In the genomic region with DNA sequence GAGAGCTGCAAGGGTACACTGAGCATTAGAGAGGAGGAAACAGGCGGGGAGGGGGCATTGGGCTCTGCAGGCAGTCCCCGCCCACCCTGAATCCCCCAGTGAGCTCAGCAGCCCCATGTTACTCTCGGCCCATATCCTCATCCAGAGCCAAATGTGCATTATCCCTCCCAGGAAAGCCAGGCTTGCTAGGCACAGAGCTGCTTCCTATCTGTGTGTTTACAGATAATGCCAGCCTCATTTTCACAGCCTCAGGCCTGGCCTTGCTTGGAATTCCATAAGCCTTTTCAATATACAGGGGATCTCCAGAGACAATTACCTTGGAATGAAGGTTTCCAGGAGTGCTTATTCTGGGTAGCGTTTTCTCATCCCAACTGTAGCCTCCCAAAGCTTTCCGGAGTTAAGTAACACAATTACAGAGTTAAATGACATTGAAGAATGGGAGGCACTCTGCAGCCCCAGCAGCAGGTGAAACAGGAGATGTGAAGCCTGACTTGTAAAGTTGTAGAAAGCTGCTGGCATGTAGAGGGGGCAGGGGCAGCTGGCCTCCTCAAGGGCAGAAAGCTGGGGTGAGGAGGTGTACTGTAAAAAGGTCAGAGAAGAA, we compare ENCODE assay signal across 18 cellular contexts.
"Had no signal": no experiment of that assay in that cellular context is flagged by ENCODE, and none has a peak within 500 bp of the region (broad histone marks: within the 10 kb centered on the region; RNA-seq: fewer than 3 reads in every experiment).

No MANE protein-coding gene starts in this region.

- H3K27ac Mint-ChIP-seq: naive thymus-derived CD4-positive, alpha-beta T cell; progenitor cell of endocrine pancreas had no signal

- H3K36me3 Mint-ChIP-seq: naive thymus-derived CD4-positive, alpha-beta T cell had no signal

- H3K27me3 ChIP-seq: ovary had no signal

- H3K9me3 Mint-ChIP-seq: naive thymus-derived CD4-positive, alpha-beta T cell; neural crest cell had no signal

- ATAC-seq: heart left ventricle; left lung; lower lobe of right lung; naive thymus-derived CD4-positive, alpha-beta T cell; right cardiac atrium had no signal

- H3K9me3 ChIP-seq: heart left ventricle, left lung, lower lobe of right lung, ovary had no signal

- H3K36me3 ChIP-seq: heart left ventricle, left lung, lower lobe of right lung, ovary had no signal

- DNase-seq: effector CD4-positive, alpha-beta T cell; foreskin melanocyte; heart left ventricle; islet precursor cell; left lung; lower lobe of right lung; mesenchymal stem cell; naive thymus-derived CD4-positive, alpha-beta T cell; nucleus accumbens; ovary; right cardiac atrium; small intestine; stimulated activated CD4-positive, alpha-beta T cell treated with anti-CD3 and anti-CD28 coated beads, Interleukin-12 subunit alpha, Interleukin-12 subunit beta, amount 100 ng/mL, for 4 hours; stimulated activated naive CD4-positive, alpha-beta T cell treated with Interleukin-2 at 50 U/mL for 16 hours; trophoblast cell had no signal

- H3K4me3 ChIP-seq: coronary artery, heart left ventricle, left lung, lower lobe of right lung, ovary had no signal

- H3K27ac ChIP-seq: coronary artery, heart left ventricle, left lung, lower lobe of right lung, ovary had no signal

- H3K4me3 Mint-ChIP-seq: naive thymus-derived CD4-positive, alpha-beta T cell; neural crest cell had no signal

- H3K4me1 Mint-ChIP-seq: naive thymus-derived CD4-positive, alpha-beta T cell; neural crest cell had no signal

- H3K4me1 ChIP-seq: heart left ventricle, left lung, lower lobe of right lung had no signal
